ENCODE assay signal across 2 cellular contexts in genomic region chr16:74025-74424, GRCh38.
TF ChIP-seq lines count a peak whose summit lies in the region.

No MANE protein-coding gene starts in this region.

TF ChIP-seq in HepG2, 621 proteins besides CTCF, POLR2A, EP300 and RAD21:
- TF ChIP-seq ZNF224 (CRISPR knock-in tag; IDR thresholded peaks at IDR 0.05) (no peak), ZNF687 (CRISPR knock-in tag; IDR thresholded peaks at IDR 0.05) (peak; percentile 11; the same call in 1 of the 2 replicates), HNRNPL (IDR thresholded peaks at IDR 0.05; ENCODE audit: low read depth, low read length) (peak; percentile 40; the same call in 1 of the 2 replicates)

TF ChIP-seq in GM12891, 5 proteins besides CTCF, POLR2A, EP300 and RAD21:
- no peak for TF ChIP-seq POU2F2 (IDR thresholded peaks at IDR 0.05; ENCODE audit: low read depth, low read length)
- no peak for TF ChIP-seq TAF1 (IDR thresholded peaks at IDR 0.05; ENCODE audit: low read depth, low read length)
- no peak for TF ChIP-seq SPI1 (IDR thresholded peaks at IDR 0.05; ENCODE audit: low read depth, low read length)
- TF ChIP-seq POLR2AphosphoS5 (IDR thresholded peaks at IDR 0.05; ENCODE audit: low read depth, low read length): no peak
- no peak for TF ChIP-seq PAX5 (IDR thresholded peaks at IDR 0.05; ENCODE audit: insufficient read depth, low read length, severe bottlenecking)
